Comparison of ENCODE assay signal across 35 cellular contexts in the genomic region with DNA sequence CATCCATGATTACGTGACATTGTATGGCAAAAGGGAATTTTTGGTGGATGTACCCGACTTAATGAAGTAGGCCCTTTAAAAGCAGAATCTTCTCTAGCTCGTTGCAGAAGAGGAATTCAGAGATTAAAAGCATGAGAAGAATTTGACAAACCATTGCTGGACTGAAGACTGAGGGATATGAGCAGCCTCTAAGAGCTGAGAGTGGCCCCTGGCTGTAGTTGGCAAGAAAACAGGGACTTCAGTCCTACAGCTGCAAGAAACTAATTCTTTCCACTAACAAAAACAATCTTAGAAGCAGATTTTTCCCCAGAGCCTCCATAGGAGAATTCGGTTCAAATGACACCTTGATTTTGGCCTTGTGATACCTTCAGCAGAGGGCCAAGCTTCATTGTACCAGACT. TPM values are rescaled to one million over a fixed set of nuclear protein-coding genes. Genes with fewer than 3 reads are reported as not detected.
"Had no signal": no experiment of that assay in that cellular context is flagged by ENCODE, and none has a peak within 500 bp of the region (broad histone marks: within the 10 kb centered on the region; RNA-seq: fewer than 3 reads in every experiment).

No MANE protein-coding gene starts in this region.

- H3K4me3 ChIP-seq: ascending aorta, cardiac muscle cell, MG63, Peyer's patch, SJSA1 had no signal

- H3K36me3 ChIP-seq: ascending aorta, cardiac muscle cell, MG63, Peyer's patch, SJSA1 had no signal

- H3K9me3 ChIP-seq: ascending aorta, MG63, Peyer's patch, SJSA1 had no signal

- FAIRE-seq: TTC549 had no signal

- H3K27me3 ChIP-seq: ascending aorta, cardiac muscle cell, MG63, Peyer's patch, SJSA1 had no signal

- H3K4me3 Mint-ChIP-seq: activated B cell treated with CpG ODN at 0.5 μM for 24 hours; activated CD4-positive, alpha-beta memory T cell treated with anti-CD3 and anti-CD28 coated beads for 36 hours; activated CD8-positive, alpha-beta memory T cell treated with anti-CD3 and anti-CD28 coated beads, Interleukin-2, amount 10 ng/mL, durations not matched to agents 7 days and 5 days; activated naive CD8-positive, alpha-beta T cell treated with anti-CD3 and anti-CD28 coated beads for 36 hours; central memory CD8-positive, alpha-beta T cell; T-helper 1 cell treated with Interleukin-12 subunit alpha and Interleukin-12 subunit beta and Interleukin-4 antibody, amounts not matched to agents 30 μg/mL and 1 μg/mL, for 36 hours; T-helper 2 cell treated with Interferon-gamma antibody and Interleukin-4, amounts not matched to agents 5 μg/mL and 100 μg/mL, for 36 hours had no signal

- H3K9ac ChIP-seq: SK-N-SH had no signal

- H3K27me3 Mint-ChIP-seq: activated B cell treated with CpG ODN at 0.5 μM for 24 hours; activated CD4-positive, alpha-beta memory T cell treated with anti-CD3 and anti-CD28 coated beads for 36 hours; activated CD8-positive, alpha-beta memory T cell treated with anti-CD3 and anti-CD28 coated beads, Interleukin-2, amount 10 ng/mL, durations not matched to agents 7 days and 5 days; activated naive CD8-positive, alpha-beta T cell treated with anti-CD3 and anti-CD28 coated beads for 36 hours; central memory CD8-positive, alpha-beta T cell had no signal

- DNase-seq: activated B cell treated with CpG ODN at 0.5 μM for 24 hours; activated CD4-positive, alpha-beta memory T cell treated with anti-CD3 and anti-CD28 coated beads for 36 hours; activated CD4-positive, alpha-beta T cell treated with anti-CD3 and anti-CD28 coated beads for 4 hours; activated CD4-positive, alpha-beta T cell treated with anti-CD3 and anti-CD28 coated beads, Interleukin-2, amount 50 U/mL, for 1 hour; activated CD4-positive, CD25-positive, alpha-beta regulatory T cell treated with anti-CD3 and anti-CD28 coated beads, Interleukin-2, amount 50 U/mL, for 72 hours; activated CD8-positive, alpha-beta memory T cell treated with anti-CD3 and anti-CD28 coated beads for 24 hours; activated CD8-positive, alpha-beta memory T cell treated with anti-CD3 and anti-CD28 coated beads, Interleukin-2, amount 10 ng/mL, durations not matched to agents 7 days and 5 days; activated CD8-positive, alpha-beta memory T cell treated with anti-CD3 and anti-CD28 coated beads, Interleukin-2, amount 50 U/mL, for 48 hours; activated effector memory CD4-positive, alpha-beta T cell treated with Interleukin-2 at 50 U/mL for 16 hours; activated naive CD4-positive, alpha-beta T cell treated with anti-CD3 and anti-CD28 coated beads, Interleukin-2, amount 50 U/mL, for 16 hours; activated naive CD8-positive, alpha-beta T cell treated with anti-CD3 and anti-CD28 coated beads for 36 hours; activated T-cell treated with anti-CD3 and anti-CD28 coated beads, Interleukin-2, amount 50 U/mL, for 48 hours; amygdala; Kasumi-1; MG63; NCI-H1048; NCI-H1105 treated with DMSO at 0.1 percent for 48 hours; NCI-H1436; NCI-H1694 treated with DMSO at 0.1 percent for 48 hours; NCI-H2029; NCI-H345; NCI-H524 treated with DMSO at 0.1 percent for 48 hours; PC-3; Peyer's patch; RPMI8226; SHP77 treated with DMSO at 0.1 percent for 48 hours; SK-N-SH had no signal

- H3K27ac Mint-ChIP-seq: activated B cell treated with CpG ODN at 0.5 μM for 24 hours; activated CD4-positive, alpha-beta memory T cell treated with anti-CD3 and anti-CD28 coated beads for 36 hours; activated CD8-positive, alpha-beta memory T cell treated with anti-CD3 and anti-CD28 coated beads, Interleukin-2, amount 10 ng/mL, durations not matched to agents 7 days and 5 days; activated naive CD8-positive, alpha-beta T cell treated with anti-CD3 and anti-CD28 coated beads for 36 hours; T-helper 1 cell treated with Interleukin-12 subunit alpha and Interleukin-12 subunit beta and Interleukin-4 antibody, amounts not matched to agents 30 μg/mL and 1 μg/mL, for 36 hours; T-helper 2 cell treated with Interferon-gamma antibody and Interleukin-4, amounts not matched to agents 5 μg/mL and 100 μg/mL, for 36 hours had no signal

- H3K27ac ChIP-seq: ascending aorta, cardiac muscle cell, Peyer's patch, SJSA1, VCaP had no signal

- H3K4me1 Mint-ChIP-seq: activated CD8-positive, alpha-beta memory T cell treated with anti-CD3 and anti-CD28 coated beads, Interleukin-2, amount 10 ng/mL, durations not matched to agents 7 days and 5 days; activated naive CD8-positive, alpha-beta T cell treated with anti-CD3 and anti-CD28 coated beads for 36 hours; central memory CD8-positive, alpha-beta T cell had no signal

- ATAC-seq: activated CD8-positive, alpha-beta memory T cell treated with anti-CD3 and anti-CD28 coated beads, Interleukin-2, amount 10 ng/mL, durations not matched to agents 7 days and 5 days; PC-3 had no signal

- H3K4me1 ChIP-seq: ascending aorta, Peyer's patch, SJSA1 had no signal

- H3K36me3 Mint-ChIP-seq: activated CD4-positive, alpha-beta memory T cell treated with anti-CD3 and anti-CD28 coated beads for 36 hours; activated CD8-positive, alpha-beta memory T cell treated with anti-CD3 and anti-CD28 coated beads, Interleukin-2, amount 10 ng/mL, durations not matched to agents 7 days and 5 days; activated naive CD8-positive, alpha-beta T cell treated with anti-CD3 and anti-CD28 coated beads for 36 hours had no signal

- H3K9me3 Mint-ChIP-seq: activated naive CD8-positive, alpha-beta T cell treated with anti-CD3 and anti-CD28 coated beads for 36 hours; T-helper 1 cell treated with Interleukin-12 subunit alpha and Interleukin-12 subunit beta and Interleukin-4 antibody, amounts not matched to agents 30 μg/mL and 1 μg/mL, for 36 hours; T-helper 2 cell treated with Interferon-gamma antibody and Interleukin-4, amounts not matched to agents 5 μg/mL and 100 μg/mL, for 36 hours had no signal

- H3K4me2 ChIP-seq: SK-N-SH had no signal

RNA-seq across cellular contexts. Expression of a gene that starts 34.1 kb away (rescaled TPM):
- total RNA-seq: ascending aorta, SJSA1 had no signal
- polyA plus RNA-seq: cardiac muscle cell, SK-N-SH had no signal
